Comparison of ENCODE assay signal across 1 cellular context in the genomic region with DNA sequence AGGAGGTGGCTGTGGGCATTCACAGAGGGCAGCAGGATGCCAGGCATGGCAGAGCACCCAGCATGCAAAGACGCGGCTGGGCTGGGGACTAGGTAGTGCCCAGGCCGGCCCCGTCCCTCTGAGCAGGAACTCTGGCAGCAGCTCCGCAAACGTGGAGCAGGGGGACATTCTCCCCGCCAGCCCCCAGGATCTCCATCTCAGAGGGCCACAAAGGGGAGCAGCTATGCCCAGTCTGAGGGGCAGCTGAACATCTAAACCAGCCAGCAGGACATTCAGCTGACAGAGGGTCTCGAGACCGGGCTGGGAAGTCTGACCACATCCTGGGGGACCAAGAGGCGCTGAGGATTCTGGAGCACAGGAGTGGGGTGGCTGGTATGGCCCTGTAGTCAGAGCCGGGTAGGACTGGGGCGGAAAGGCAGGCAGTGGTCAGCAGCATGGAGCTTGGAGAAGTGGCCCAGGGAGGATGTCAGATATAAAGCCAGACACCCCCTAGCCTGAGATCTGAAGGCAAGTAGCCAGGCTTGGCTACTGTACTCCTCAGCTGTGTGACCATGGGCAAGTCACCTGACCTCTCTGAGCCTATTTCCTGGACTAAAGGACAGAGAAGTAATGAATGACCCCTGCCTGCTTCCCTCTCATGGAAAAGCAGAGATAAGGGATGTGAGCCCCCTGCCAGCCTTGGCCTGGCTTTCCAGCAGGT.
TF ChIP-seq lines count a peak whose summit lies in the region.

No MANE protein-coding gene starts in this region.

TF ChIP-seq in HepG2, 621 proteins besides CTCF, POLR2A, EP300 and RAD21:
- TF ChIP-seq GATAD1 (CRISPR knock-in tag; IDR thresholded peaks at IDR 0.05), result no peak
- TF ChIP-seq ZMYM3 (CRISPR knock-in tag; IDR thresholded peaks at IDR 0.05), result 0 out of 2 replicates have a peak, but pooled peaks have one; percentile 38
- TF ChIP-seq ZNF768 (CRISPR knock-in tag; IDR thresholded peaks at IDR 0.05), result peak; percentile 95
- 0 out of 2 replicates have a peak, but pooled peaks have one; percentile 26 for TF ChIP-seq HNRNPL (IDR thresholded peaks at IDR 0.05; ENCODE audit: low read depth, low read length)
